ENCODE assay signal across 11 cellular contexts in the genomic region with DNA sequence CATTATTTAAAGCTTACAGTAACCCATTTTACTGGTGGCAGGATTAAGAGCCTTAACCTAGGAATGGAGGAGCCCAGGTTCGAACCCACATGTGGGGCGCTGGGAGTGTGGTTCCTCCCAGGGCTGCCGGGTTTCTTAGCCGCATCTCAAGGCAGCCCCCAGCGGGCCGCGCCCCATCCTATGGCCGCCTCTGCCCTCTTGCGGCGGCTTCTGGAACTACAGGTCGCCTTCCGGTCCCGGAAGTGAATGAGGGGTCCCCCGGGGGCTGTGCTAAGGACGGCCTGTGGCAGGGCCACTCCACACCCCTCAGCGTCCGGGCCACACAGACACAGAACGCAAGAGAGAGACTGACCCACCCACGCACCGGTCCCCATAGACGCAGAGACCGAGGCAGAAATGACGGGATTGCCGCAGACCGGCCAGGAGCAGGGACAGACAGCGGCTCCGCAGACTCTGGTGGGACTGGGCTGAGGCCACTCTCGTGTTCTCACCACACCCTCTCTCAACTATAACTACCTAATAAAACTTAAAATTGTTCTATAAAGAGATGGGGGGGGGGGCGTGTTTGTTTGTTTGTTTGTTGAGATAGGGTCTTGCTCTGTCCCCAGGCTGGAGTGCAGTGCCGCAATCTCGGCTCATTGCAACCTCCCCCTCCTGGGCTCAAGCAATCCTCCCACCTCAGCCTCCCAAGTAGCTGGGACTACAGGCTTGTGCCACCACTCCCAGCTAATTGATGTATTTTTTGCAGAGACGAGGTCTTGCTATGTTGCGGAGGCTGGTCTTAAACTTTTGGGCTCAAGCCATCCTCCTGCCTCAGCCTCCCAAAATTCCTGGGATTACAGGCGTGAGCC. TPM values are rescaled to one million over a fixed set of nuclear protein-coding genes. Genes with fewer than 3 reads are reported as not detected.
DNase-seq lines count a peak whose midpoint lies in the region; ATAC-seq, FAIRE-seq and TF ChIP-seq lines count a peak whose summit lies in the region.
"Not testable (repeated sequence)": the region's sequence is repeated elsewhere in the genome, so short reads cannot be mapped to it uniquely, and the experiment has no call there.
"Had no signal": no experiment of that assay in that cellular context is flagged by ENCODE, and none has a peak within 500 bp of the region (broad histone marks: within the 10 kb centered on the region; RNA-seq: fewer than 3 reads in every experiment).

No MANE protein-coding gene starts in this region.

- H3K27ac ChIP-seq in HCT116 (ENCODE audit: low read depth, low read length); HepG2 (ENCODE audit: extremely low read length, insufficient read depth, low read length); thoracic aorta: not testable (repeated sequence)

- WGBS in HepG2 (ENCODE audit: low lambda C conversion rate), result no CpG with 5 or more reads among the region's 34 CpGs

- not testable (repeated sequence) for H3K79me2 ChIP-seq in HCT116 (ENCODE audit: insufficient read depth, low read length); HepG2 (ENCODE audit: insufficient read depth, low read length)

- H3K4me3 Mint-ChIP-seq in activated naive CD8-positive, alpha-beta T cell treated with anti-CD3 and anti-CD28 coated beads, Interleukin-2, amount 10 ng/mL, durations not matched to agents 7 days and 5 days, result not testable (repeated sequence)

- not testable (repeated sequence) for H2AFZ ChIP-seq in HCT116 (ENCODE audit: low read depth, low read length, poor library complexity, severe bottlenecking); HepG2 (ENCODE audit: low read length)

- H3K36me3 ChIP-seq in HCT116 (ENCODE audit: control insufficient read depth in 1 of 2, insufficient read depth in 2 of 2, low read length in 2 of 2); HepG2 (replicated peaks in 1 of 2; ENCODE audit: control insufficient read depth in 1 of 2, insufficient read depth in 2 of 2, low read length in 2 of 2); thoracic aorta: not testable (repeated sequence)

- not testable (repeated sequence) for H3K4me3 ChIP-seq in HCT116 (replicated peaks in 1 of 2; ENCODE audit: low read depth in 1 of 2, low read length in 2 of 2); HepG2 (replicated peaks in 1 of 3; ENCODE audit: insufficient read depth in 1 of 3, low read depth in 2 of 3, low read length in 3 of 3); thoracic aorta

- POLR2A ChIA-PET in HCT116 (lab: Charles Lee); activated naive CD8-positive, alpha-beta T cell treated with anti-CD3 and anti-CD28 coated beads, Interleukin-2, amount 10 ng/mL, durations not matched to agents 7 days and 5 days (lab: Charles Lee); HepG2 (lab: Yijun Ruan, JAX): not testable (repeated sequence)

- TF ChIP-seq POLR2A in HCT116 (IDR thresholded peaks at IDR 0.05; ENCODE audit: borderline replicate concordance, extremely low read depth, insufficient read depth, insufficient read length); HepG2 (IDR thresholded peaks at IDR 0.05; ENCODE audit: insufficient read depth in 1 of 2, low read depth in 2 of 2, low read length in 2 of 2): not testable (repeated sequence)

- TF ChIP-seq CTCF in HCT116 (IDR thresholded peaks at IDR 0.05 in 2 of 3, conservative IDR thresholded peaks at IDR 0.05 in 1 of 3; ENCODE audit: borderline replicate concordance in 1 of 3, insufficient read depth in 1 of 3, low read depth in 2 of 3, low read length in 2 of 3); HepG2 (CRISPR knock-in tag; IDR thresholded peaks at IDR 0.05); thoracic aorta (IDR thresholded peaks at IDR 0.05): not testable (repeated sequence)

- CTCF ChIA-PET in HCT116 (lab: Charles Lee); HepG2 (lab: Yijun Ruan, JAX; ENCODE audit: low intra/inter-chr PET ratio, low total read pairs): not testable (repeated sequence)

- not testable (repeated sequence) for H4K20me1 ChIP-seq in HCT116 (ENCODE audit: insufficient read depth); HepG2 (ENCODE audit: insufficient read depth, low read length)

- TF ChIP-seq EP300 in HepG2 (IDR thresholded peaks at IDR 0.05; ENCODE audit: low read depth in 2 of 2, low read length in 2 of 2); HepG2 (CRISPR knock-in tag; IDR thresholded peaks at IDR 0.05; ENCODE audit: borderline replicate concordance): not testable (repeated sequence)

- H3K4me2 ChIP-seq in HCT116 (ENCODE audit: low read length); HepG2 (ENCODE audit: low read depth, low read length): not testable (repeated sequence)

- not testable (repeated sequence) for H3K4me1 ChIP-seq in HCT116 (ENCODE audit: control insufficient read depth in 1 of 2, insufficient read depth in 2 of 2, low read length in 2 of 2); HepG2 (ENCODE audit: insufficient read depth, low read length); thoracic aorta (ENCODE audit: control insufficient read depth in 1 of 2, low read depth in 2 of 2)

- ATAC-seq in GM18508 (IDR thresholded peaks at IDR 0.05; ENCODE audit: insufficient read depth, unreplicated experiment), result peak; percentile 39
- ATAC-seq in GM19438 (IDR thresholded peaks at IDR 0.05; ENCODE audit: low read depth, unreplicated experiment), result peak; percentile 88
- ATAC-seq in HCT116, result peak; percentile 94
- ATAC-seq in HG03060 (IDR thresholded peaks at IDR 0.05; ENCODE audit: low read depth, unreplicated experiment), result peak; percentile 63
- peak; percentile 62 for ATAC-seq in HG03571 (IDR thresholded peaks at IDR 0.05; ENCODE audit: unreplicated experiment)
- ATAC-seq in activated naive CD8-positive, alpha-beta T cell treated with anti-CD3 and anti-CD28 coated beads, Interleukin-2, amount 10 ng/mL, durations not matched to agents 7 days and 5 days (ENCODE audit: low read depth), result peak; percentile 95
- ATAC-seq in HepG2, result peak; percentile 93
- ATAC-seq in thoracic aorta (ENCODE audit: insufficient number of reproducible peaks, low FRiP score, low read depth), result peak; percentile 88

- H3K9me2 ChIP-seq in HCT116 (ENCODE audit: insufficient read depth), result not testable (repeated sequence)

- in situ Hi-C loops in HepG2 (cut with HindIII; ENCODE audit: extremely low pct_ligation_motif_present, low pct_unique_long_range_greater_than_20kb), result not testable (repeated sequence)

- intact Hi-C loops in HCT116 (cut with micrococcal nuclease); HepG2 (cut with micrococcal nuclease; ENCODE audit: unreplicated experiment): not testable (repeated sequence)

- H3K36me3 Mint-ChIP-seq in activated naive CD8-positive, alpha-beta T cell treated with anti-CD3 and anti-CD28 coated beads, Interleukin-2, amount 10 ng/mL, durations not matched to agents 7 days and 5 days, result not testable (repeated sequence)

- not testable (repeated sequence) for H3K4me1 Mint-ChIP-seq in activated naive CD8-positive, alpha-beta T cell treated with anti-CD3 and anti-CD28 coated beads, Interleukin-2, amount 10 ng/mL, durations not matched to agents 7 days and 5 days

- H3K9ac ChIP-seq in HCT116 (ENCODE audit: low read length); HepG2 (ENCODE audit: insufficient read depth, low read depth, low read length): not testable (repeated sequence)

- not testable (repeated sequence) for BruUV-seq in HCT116 (replicated peaks; lab: Mats Ljungman, UMichigan)
- TSS peak; percentile 98 for BruUV-seq in HepG2 (replicated peaks; lab: Mats Ljungman, UMichigan)

- not testable (repeated sequence) for DNase-seq in HCT116 (ENCODE audit: low read depth, low spot score); activated naive CD8-positive, alpha-beta T cell treated with anti-CD3 and anti-CD28 coated beads, Interleukin-2, amount 10 ng/mL, durations not matched to agents 7 days and 5 days; HepG2 (ENCODE audit: low spot score); thoracic aorta (ENCODE audit: low spot score)

- H3K9me3 ChIP-seq in HCT116 (ENCODE audit: control insufficient read depth in 1 of 2, insufficient read depth in 1 of 2, low read depth in 1 of 2, low read length in 2 of 2); HepG2 (ENCODE audit: low read length); thoracic aorta: not testable (repeated sequence)

- RAD21 ChIA-PET in HCT116 (lab: Charles Lee; ENCODE audit: low non-redundant PET in 1 of 2, low total read pairs in 2 of 2, uncharacterized antibody in 2 of 2, unreplicated experiment in 2 of 2), result not testable (repeated sequence)

- H3K27me3 ChIP-seq in HCT116 (ENCODE audit: insufficient read depth, low read length); HepG2 (ENCODE audit: control insufficient read depth in 1 of 2, insufficient read depth in 2 of 2, low read length in 2 of 2); thoracic aorta (replicated peaks; ENCODE audit: insufficient read depth): not testable (repeated sequence)

- not testable (repeated sequence) for H3K9me3 Mint-ChIP-seq in activated naive CD8-positive, alpha-beta T cell treated with anti-CD3 and anti-CD28 coated beads, Interleukin-2, amount 10 ng/mL, durations not matched to agents 7 days and 5 days

- H3K27ac Mint-ChIP-seq in activated naive CD8-positive, alpha-beta T cell treated with anti-CD3 and anti-CD28 coated beads, Interleukin-2, amount 10 ng/mL, durations not matched to agents 7 days and 5 days, result not testable (repeated sequence)

- not testable (repeated sequence) for H3K27me3 Mint-ChIP-seq in activated naive CD8-positive, alpha-beta T cell treated with anti-CD3 and anti-CD28 coated beads, Interleukin-2, amount 10 ng/mL, durations not matched to agents 7 days and 5 days

- not testable (repeated sequence) for FAIRE-seq in HepG2 (lab: Jason Lieb, UNC)

- TF ChIP-seq RAD21 in HCT116 (IDR thresholded peaks at IDR 0.05; ENCODE audit: low read depth); HepG2 (CRISPR knock-in tag; IDR thresholded peaks at IDR 0.05): not testable (repeated sequence)

RNA-seq across cellular contexts. Expression of a gene that starts 23.8 kb away (rescaled TPM):
- total RNA-seq in HCT116 (2021; ENCODE audit: unreplicated experiment), result 0.27 TPM
- 0.02 and 0.10 TPM in 2 replicates for polyA plus RNA-seq in HCT116 (2012)
- 10 to 100 TPM; 27.7 to 30.3 TPM for total RNA-seq in activated naive CD8-positive, alpha-beta T cell treated with anti-CD3 and anti-CD28 coated beads, Interleukin-2, amount 10 ng/mL, durations not matched to agents 7 days and 5 days
- total RNA-seq in HepG2 (2016; rRNA removed; fragmentation: Illumina TruSeq; extraction: Trizol), result 0.77 and 0.90 TPM in 2 replicates
- total RNA-seq in HepG2 (2016; cell fraction: cytosol; rRNA removed; fragmentation: Illumina TruSeq; extraction: Trizol; ENCODE audit: low read depth), result 0.10 and 0.35 TPM in 2 replicates
- 0.76 and 1.1 TPM in 2 replicates for total RNA-seq in HepG2 (2016; cell fraction: insoluble cytoplasmic fraction; rRNA removed; fragmentation: Illumina TruSeq; extraction: Trizol)
- total RNA-seq in HepG2 (2016; cell fraction: membrane; rRNA removed; fragmentation: Illumina TruSeq; extraction: Trizol), result 0.31 and 0.69 TPM in 2 replicates
- total RNA-seq in HepG2 (2016; cell fraction: nucleus; rRNA removed; fragmentation: Illumina TruSeq; extraction: Trizol), result 0.31 and 0.60 TPM in 2 replicates
- 1.6 and 1.7 TPM in 2 replicates for polyA plus RNA-seq in HepG2 (2011; rRNA removed)
- 0.79 and 2.2 TPM in 2 replicates for polyA plus RNA-seq in HepG2 (2011; cell fraction: cytosol; rRNA removed)
- 1.8 and 2.6 TPM in 2 replicates for polyA plus RNA-seq in HepG2 (2011; cell fraction: nucleus; rRNA removed)
- 0.37 and 0.85 TPM in 2 replicates for polyA plus RNA-seq in HepG2 (2012)
- 0.12 and 0.14 TPM in 2 replicates for polyA plus RNA-seq in HepG2 (2016; cell fraction: cytosol; fragmentation: Illumina TruSeq; extraction: Trizol; ENCODE audit: low read depth)
- 0.44 and 0.88 TPM in 2 replicates for polyA plus RNA-seq in HepG2 (2016; cell fraction: insoluble cytoplasmic fraction; fragmentation: Illumina TruSeq; extraction: Trizol; ENCODE audit: low read depth)
- polyA plus RNA-seq in HepG2 (2016; cell fraction: membrane; fragmentation: Illumina TruSeq; extraction: Trizol; ENCODE audit: low read depth), result 0.29 and 0.35 TPM in 2 replicates
- polyA plus RNA-seq in HepG2 (2016; cell fraction: nucleus; fragmentation: Illumina TruSeq; extraction: Trizol; ENCODE audit: insufficient read depth, low read depth), result 1.00 and 1.2 TPM in 2 replicates
- 0.16 and 2.7 TPM in 2 replicates for polyA minus RNA-seq in HepG2 (2011; rRNA and poly(A)+ RNA removed; ENCODE audit: low replicate concordance)
- 0.49 and 0.79 TPM in 2 replicates for polyA minus RNA-seq in HepG2 (2011; cell fraction: cytosol; rRNA and poly(A)+ RNA removed)
- polyA minus RNA-seq in HepG2 (2011; cell fraction: nucleus; rRNA and poly(A)+ RNA removed), result 0.75 and 0.90 TPM in 2 replicates
- total RNA-seq in thoracic aorta, result 1 to 10 TPM; 1.6 to 3.2 TPM

RNA-seq across cellular contexts. Expression of a gene that starts 56.8 kb away (rescaled TPM):
- total RNA-seq in HCT116 (2021; ENCODE audit: unreplicated experiment) (0.44 TPM), HepG2 (2016; rRNA removed; fragmentation: Illumina TruSeq; extraction: Trizol) (not detected in 2 replicates), thoracic aorta (1 to 10 TPM in 1 of 2 donors, under 1 TPM in 1; 0.54 to 3.0 TPM)
- not detected in 2 replicates for polyA plus RNA-seq in HCT116 (2012)
- total RNA-seq in activated naive CD8-positive, alpha-beta T cell treated with anti-CD3 and anti-CD28 coated beads, Interleukin-2, amount 10 ng/mL, durations not matched to agents 7 days and 5 days, result 10 to 100 TPM; 17.9 to 18.4 TPM
- not detected in 2 replicates for total RNA-seq in HepG2 (2016; cell fraction: cytosol; rRNA removed; fragmentation: Illumina TruSeq; extraction: Trizol; ENCODE audit: low read depth)
- total RNA-seq in HepG2 (2016; cell fraction: insoluble cytoplasmic fraction; rRNA removed; fragmentation: Illumina TruSeq; extraction: Trizol), result not detected in 2 replicates
- not detected in 2 replicates for total RNA-seq in HepG2 (2016; cell fraction: membrane; rRNA removed; fragmentation: Illumina TruSeq; extraction: Trizol)
- total RNA-seq in HepG2 (2016; cell fraction: nucleus; rRNA removed; fragmentation: Illumina TruSeq; extraction: Trizol), result not detected in 2 replicates
- 0.62 and 0.65 TPM in 2 replicates for polyA plus RNA-seq in HepG2 (2011; rRNA removed)
- 0.13 and 0.36 TPM in 2 replicates for polyA plus RNA-seq in HepG2 (2011; cell fraction: cytosol; rRNA removed)
- polyA plus RNA-seq in HepG2 (2011; cell fraction: nucleus; rRNA removed), result 1.1 and 1.5 TPM in 2 replicates
- 0.43 TPM in 1 of 2 replicates, not detected in the other for polyA plus RNA-seq in HepG2 (2012)
- polyA plus RNA-seq in HepG2 (2016; cell fraction: cytosol; fragmentation: Illumina TruSeq; extraction: Trizol; ENCODE audit: low read depth), result not detected in 2 replicates
- not detected in 2 replicates for polyA plus RNA-seq in HepG2 (2016; cell fraction: insoluble cytoplasmic fraction; fragmentation: Illumina TruSeq; extraction: Trizol; ENCODE audit: low read depth)
- polyA plus RNA-seq in HepG2 (2016; cell fraction: membrane; fragmentation: Illumina TruSeq; extraction: Trizol; ENCODE audit: low read depth), result not detected in 2 replicates
- polyA plus RNA-seq in HepG2 (2016; cell fraction: nucleus; fragmentation: Illumina TruSeq; extraction: Trizol; ENCODE audit: insufficient read depth, low read depth), result not detected in 2 replicates
- 0.44 and 1.0 TPM in 2 replicates for polyA minus RNA-seq in HepG2 (2011; rRNA and poly(A)+ RNA removed; ENCODE audit: low replicate concordance)
- not detected in 2 replicates for polyA minus RNA-seq in HepG2 (2011; cell fraction: cytosol; rRNA and poly(A)+ RNA removed)
- polyA minus RNA-seq in HepG2 (2011; cell fraction: nucleus; rRNA and poly(A)+ RNA removed), result 3.5 and 4.8 TPM in 2 replicates
- total RNA-seq: astrocyte, H4 had no signal
- polyA plus RNA-seq: immature natural killer cell had no signal

Comparison
In these comparisons a context has a peak if more than half of its experiments do, and no peak if none do; other contexts are left out.
1. ATAC-seq: peak in every context shown above with its lines; median percentile 95 in activated naive CD8-positive, alpha-beta T cell treated with anti-CD3 and anti-CD28 coated beads, Interleukin-2, amount 10 ng/mL, durations not matched to agents 7 days and 5 days; 94 in HCT116; 93 in HepG2; 88 in GM19438; 88 in thoracic aorta; 63 in HG03060; 62 in HG03571; 39 in GM18508.
2. RNA of a gene that starts 23.8 kb away (total RNA-seq): 27.7 to 30.3 TPM in activated naive CD8-positive, alpha-beta T cell treated with anti-CD3 and anti-CD28 coated beads, Interleukin-2, amount 10 ng/mL, durations not matched to agents 7 days and 5 days; 1.6 to 3.2 TPM in thoracic aorta, 0.10 to 1.1 TPM in HepG2 and 0.27 TPM in HCT116 (single experiment); every median in the first group is over 4 times any median in the second.
3. RNA of a gene that starts 56.8 kb away (total RNA-seq): 17.9 to 18.4 TPM in activated naive CD8-positive, alpha-beta T cell treated with anti-CD3 and anti-CD28 coated beads, Interleukin-2, amount 10 ng/mL, durations not matched to agents 7 days and 5 days; 0.54 to 3.0 TPM in thoracic aorta, 0.44 TPM in HCT116 (single experiment) and not detected in HepG2; every median in the first group is over 4 times any median in the second.